Comparison of ENCODE assay signal across 8 cellular contexts in the genomic region with DNA sequence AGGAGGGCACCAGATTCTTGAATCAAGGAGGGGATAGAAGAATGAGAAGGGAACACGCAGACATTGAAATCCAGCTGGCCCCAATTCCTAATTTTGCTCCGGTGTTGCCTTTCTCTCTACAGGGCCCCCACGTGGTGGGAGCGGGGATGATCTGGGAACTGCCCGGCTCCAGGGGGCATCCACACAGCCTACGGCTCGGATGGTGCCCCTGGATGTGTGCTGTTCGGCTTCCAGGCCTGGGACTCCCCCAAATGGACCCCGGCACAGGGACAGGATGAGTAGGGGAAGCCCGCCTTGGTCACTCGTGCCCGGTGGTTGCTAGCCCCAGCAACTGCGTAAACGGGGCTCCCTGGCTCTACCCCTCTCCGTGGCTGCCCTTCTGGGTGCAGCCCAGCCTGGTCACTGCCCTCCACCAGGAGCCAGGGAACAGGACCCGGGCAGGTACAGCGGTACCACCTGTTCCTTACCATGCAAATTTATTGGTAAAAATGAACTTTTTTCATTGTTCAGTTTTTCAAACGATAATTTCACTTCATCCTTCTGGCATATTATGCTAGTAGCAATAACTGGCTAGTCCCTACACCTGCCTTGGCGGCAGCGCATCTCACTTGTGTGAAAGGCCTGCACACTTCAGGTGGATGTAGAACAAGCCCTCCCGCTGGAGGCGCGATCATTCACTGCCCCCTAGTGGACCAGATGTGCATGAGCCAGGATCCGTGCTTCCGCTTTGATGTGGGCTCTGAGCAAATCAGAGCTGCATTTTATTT.
DNase-seq lines count a peak whose midpoint lies in the region; ATAC-seq and TF ChIP-seq lines count a peak whose summit lies in the region.

No MANE protein-coding gene starts in this region.

- peaks cover 6% of the 10 kb centered on the region for H3K27me3 Mint-ChIP-seq in activated CD4-positive, alpha-beta T cell treated with anti-CD3 and anti-CD28 coated beads for 36 hours

- peak; percentile 90 to 95 for TF ChIP-seq CTCF in left lung (IDR thresholded peaks at IDR 0.05)

- H3K4me1 Mint-ChIP-seq in activated CD4-positive, alpha-beta T cell treated with anti-CD3 and anti-CD28 coated beads for 36 hours: peaks cover 52% of the 10 kb centered on the region

- H3K36me3 Mint-ChIP-seq in activated CD4-positive, alpha-beta T cell treated with anti-CD3 and anti-CD28 coated beads for 36 hours (ENCODE audit: low read depth): no peaks in the 10 kb centered on the region

- H3K27ac Mint-ChIP-seq in activated CD4-positive, alpha-beta T cell treated with anti-CD3 and anti-CD28 coated beads for 36 hours: peak overlapping the region; percentile 89

- no peak overlapping the region for H3K4me3 ChIP-seq in left lung

- POLR2A ChIA-PET in activated CD4-positive, alpha-beta T cell treated with anti-CD3 and anti-CD28 coated beads for 36 hours (lab: Charles Lee): interaction anchor here (3.5 kb wide), 1 partner anchor 30 kb away, joined by 18 read pairs; no protein-coding TSS in a partner anchor

- ATAC-seq in GM19035 (IDR thresholded peaks at IDR 0.05; ENCODE audit: unreplicated experiment) (peak; percentile 93), HG03196 (IDR thresholded peaks at IDR 0.05; ENCODE audit: unreplicated experiment) (peak; percentile 76), left lung (peak; percentile 87)
- peak; percentile 69 for ATAC-seq in activated CD4-positive, alpha-beta T cell treated with anti-CD3 and anti-CD28 coated beads for 36 hours

- peak overlapping the region in 1 of 2 donors; percentile 84 for H3K27ac ChIP-seq in left lung

- peaks cover 15 to 45% of the 10 kb centered on the region in 2 donors for H3K4me1 ChIP-seq in left lung

- CTCF ChIA-PET in activated CD4-positive, alpha-beta T cell treated with anti-CD3 and anti-CD28 coated beads for 36 hours (lab: Charles Lee): interaction anchor here (0.6 to 2.2 kb wide), 33 partner anchors 10 to 726 kb away, joined by 3 to 15 read pairs (median 4); partner anchors contain the start of gene HSPH1

- peaks cover 0 to 16% of the 10 kb centered on the region in 2 donors for H3K27me3 ChIP-seq in left lung

- no peaks in the 10 kb centered on the region for H3K9me3 Mint-ChIP-seq in activated CD4-positive, alpha-beta T cell treated with anti-CD3 and anti-CD28 coated beads for 36 hours (ENCODE audit: low read depth)

- H3K4me3 Mint-ChIP-seq in activated CD4-positive, alpha-beta T cell treated with anti-CD3 and anti-CD28 coated beads for 36 hours: no peak overlapping the region

- no peaks in the 10 kb centered on the region for H3K9me3 ChIP-seq in left lung

- intact Hi-C loops in activated CD4-positive, alpha-beta T cell treated with anti-CD3 and anti-CD28 coated beads for 36 hours (cut with DNase I, micrococcal nuclease): loop anchor here (1.0 to 10.0 kb wide), 14 partner anchors 65 to 1449 kb away; partner anchors contain the start of genes HMGB1 (in 1 of the 2), SLC7A1 (in 1 of the 2) and USPL1 (in 1 of the 2)
- intact Hi-C loops in left lung (cut with DNase I): no loop called here

- peak; percentile 88 for DNase-seq in Ammon's horn (ENCODE audit: low spot score)
- DNase-seq in NCI-H510A treated with DMSO at 0.1 percent for 48 hours (lab: John Stamatoyannopoulos, UW): peak; percentile 73
- DNase-seq in activated CD4-positive, alpha-beta T cell treated with anti-CD3 and anti-CD28 coated beads for 36 hours: peak; percentile 91
- DNase-seq in cerebellar cortex (ENCODE audit: low spot score): peak; percentile 84
- DNase-seq in left lung: peak; percentile 84 to 92
- peak; percentile 73 to 75 for DNase-seq in stimulated activated CD4-positive, alpha-beta T cell treated with anti-CD3 and anti-CD28 coated beads, Interleukin-4, amount 100 ng/mL, for 48 hours (ENCODE audit: low read depth in 2 of 2)

- no peaks in the 10 kb centered on the region for H3K36me3 ChIP-seq in left lung

Comparison
In these comparisons a context has a peak if more than half of its experiments do, and no peak if none do; other contexts are left out.
1. intact Hi-C loops: an anchor here in activated CD4-positive, alpha-beta T cell treated with anti-CD3 and anti-CD28 coated beads for 36 hours (1.0 to 10.0 kb wide); none called in left lung.